Comparison of ENCODE assay signal across 28 cellular contexts in the genomic region with DNA sequence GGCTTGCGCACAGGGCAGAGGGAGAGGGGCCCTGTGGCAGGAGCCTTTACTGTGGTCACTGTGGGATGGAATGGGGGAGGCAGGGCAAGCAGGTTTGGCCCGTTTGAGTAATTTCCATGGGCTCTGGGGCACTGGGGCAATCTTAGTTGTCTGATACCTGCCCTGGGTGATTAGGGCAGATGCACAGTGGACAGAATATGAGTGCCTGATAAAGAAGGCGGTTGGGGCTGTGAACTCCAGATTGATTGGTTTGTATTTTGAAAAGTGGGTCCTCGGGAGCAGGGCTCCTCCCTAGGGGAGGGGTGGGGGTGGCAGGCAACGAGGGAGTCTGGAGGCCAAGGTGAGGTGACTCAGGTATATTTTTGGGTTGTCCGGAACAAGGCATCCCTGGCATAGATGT.
"Had no signal": no experiment of that assay in that cellular context is flagged by ENCODE, and none has a peak within 500 bp of the region (broad histone marks: within the 10 kb centered on the region; RNA-seq: fewer than 3 reads in every experiment).

No MANE protein-coding gene starts in this region.

- H3K4me3 ChIP-seq: ascending aorta, cardiac muscle cell, PC-9 had no signal

- H3K4me3 Mint-ChIP-seq: activated CD4-positive, alpha-beta T cell treated with anti-CD3 and anti-CD28 coated beads, Interleukin-2, amount 10 ng/mL, durations not matched to agents 24 days and 14 days; activated CD8-positive, alpha-beta T cell treated with anti-CD3 and anti-CD28 coated beads for 36 hours; activated naive CD4-positive, alpha-beta T cell treated with anti-CD3 and anti-CD28 coated beads, Interleukin-2, amount 50 U/mL, for 24 hours; activated naive CD8-positive, alpha-beta T cell treated with anti-CD3 and anti-CD28 coated beads, Interleukin-2, amount 10 ng/mL, durations not matched to agents 7 days and 5 days; central memory CD8-positive, alpha-beta T cell; T-helper 1 cell treated with Interleukin-12 subunit alpha and Interleukin-12 subunit beta and Interleukin-4 antibody, amounts not matched to agents 30 μg/mL and 1 μg/mL, for 36 hours; T-helper 2 cell treated with Interferon-gamma antibody and Interleukin-4, amounts not matched to agents 5 μg/mL and 100 μg/mL, for 36 hours had no signal

- H3K4me1 Mint-ChIP-seq: activated CD4-positive, alpha-beta T cell treated with anti-CD3 and anti-CD28 coated beads, Interleukin-2, amount 10 ng/mL, durations not matched to agents 24 days and 14 days; activated naive CD4-positive, alpha-beta T cell treated with anti-CD3 and anti-CD28 coated beads, Interleukin-2, amount 50 U/mL, for 24 hours; activated naive CD8-positive, alpha-beta T cell treated with anti-CD3 and anti-CD28 coated beads, Interleukin-2, amount 10 ng/mL, durations not matched to agents 7 days and 5 days; central memory CD8-positive, alpha-beta T cell had no signal

- H3K9me3 Mint-ChIP-seq: activated CD4-positive, alpha-beta T cell treated with anti-CD3 and anti-CD28 coated beads, Interleukin-2, amount 10 ng/mL, durations not matched to agents 24 days and 14 days; activated CD8-positive, alpha-beta T cell treated with anti-CD3 and anti-CD28 coated beads for 36 hours; activated T-helper 2 cell treated with anti-CD3 and anti-CD28 coated beads, Interferon-gamma antibody, Interleukin-2, Interleukin-4, amounts not matched to agents 10 μg/mL and 5 μg/mL and 100 μg/mL, durations not matched to agents 14 hours and 24 hours and 36 hours; central memory CD8-positive, alpha-beta T cell; T-helper 1 cell treated with Interleukin-12 subunit alpha and Interleukin-12 subunit beta and Interleukin-4 antibody, amounts not matched to agents 30 μg/mL and 1 μg/mL, for 36 hours had no signal

- H3K4me1 ChIP-seq: ascending aorta had no signal

- FAIRE-seq: TTC549 had no signal

- H3K27me3 Mint-ChIP-seq: activated CD4-positive, alpha-beta T cell treated with anti-CD3 and anti-CD28 coated beads, Interleukin-2, amount 10 ng/mL, durations not matched to agents 24 days and 14 days; activated CD8-positive, alpha-beta T cell treated with anti-CD3 and anti-CD28 coated beads for 36 hours; activated naive CD4-positive, alpha-beta T cell treated with anti-CD3 and anti-CD28 coated beads, Interleukin-2, amount 50 U/mL, for 24 hours; activated naive CD8-positive, alpha-beta T cell treated with anti-CD3 and anti-CD28 coated beads, Interleukin-2, amount 10 ng/mL, durations not matched to agents 7 days and 5 days; central memory CD8-positive, alpha-beta T cell had no signal

- H3K27ac Mint-ChIP-seq: activated CD4-positive, alpha-beta T cell treated with anti-CD3 and anti-CD28 coated beads, Interleukin-2, amount 10 ng/mL, durations not matched to agents 24 days and 14 days; activated CD8-positive, alpha-beta T cell treated with anti-CD3 and anti-CD28 coated beads for 36 hours; activated naive CD4-positive, alpha-beta T cell treated with anti-CD3 and anti-CD28 coated beads, Interleukin-2, amount 50 U/mL, for 24 hours; activated naive CD8-positive, alpha-beta T cell treated with anti-CD3 and anti-CD28 coated beads, Interleukin-2, amount 10 ng/mL, durations not matched to agents 7 days and 5 days; activated T-helper 2 cell treated with anti-CD3 and anti-CD28 coated beads, Interferon-gamma antibody, Interleukin-2, Interleukin-4, amounts not matched to agents 10 μg/mL and 5 μg/mL and 100 μg/mL, durations not matched to agents 14 hours and 24 hours and 36 hours; T-helper 1 cell treated with Interleukin-12 subunit alpha and Interleukin-12 subunit beta and Interleukin-4 antibody, amounts not matched to agents 30 μg/mL and 1 μg/mL, for 36 hours; T-helper 2 cell treated with Interferon-gamma antibody and Interleukin-4, amounts not matched to agents 5 μg/mL and 100 μg/mL, for 36 hours had no signal

- H3K27me3 ChIP-seq: ascending aorta, cardiac muscle cell had no signal

- H3K4me2 ChIP-seq: PC-9 had no signal

- DNase-seq: activated CD4-positive, alpha-beta T cell treated with anti-CD3 and anti-CD28 coated beads, Interleukin-2, amount 10 ng/mL, durations not matched to agents 24 days and 14 days; activated CD4-positive, alpha-beta T cell treated with anti-CD3 and anti-CD28 coated beads, Interleukin-2, amount 50 U/mL, for 4 hours; activated CD8-positive, alpha-beta T cell treated with anti-CD3 and anti-CD28 coated beads for 36 hours; activated gamma-delta T cell; activated naive CD4-positive, alpha-beta T cell treated with Interleukin-2 at 50 U/mL for 16 hours; activated naive CD8-positive, alpha-beta T cell treated with anti-CD3 and anti-CD28 coated beads, Interleukin-2, amount 10 ng/mL, durations not matched to agents 7 days and 5 days; activated T-cell treated with anti-CD3 and anti-CD28 coated beads, Interleukin-2, amount 50 U/mL, for 1 hour; amygdala; NCI-H1048; NCI-H1105 treated with DMSO at 0.1 percent for 48 hours; NCI-H1436 treated with DMSO at 0.1 percent for 48 hours; NCI-H1694 treated with DMSO at 0.1 percent for 48 hours; NCI-H2029; NCI-H2171; NCI-H2227 treated with DMSO at 0.1 percent for 48 hours; NCI-H446; NCI-H510A treated with DMSO at 0.1 percent for 48 hours; NCI-H526 treated with DMSO at 0.1 percent for 48 hours; PC-9; Right ventricle myocardium superior had no signal

- ATAC-seq: activated CD8-positive, alpha-beta T cell treated with anti-CD3 and anti-CD28 coated beads for 36 hours had no signal

- H2AFZ ChIP-seq: PC-9 had no signal

- H3K27ac ChIP-seq: ascending aorta, cardiac muscle cell, PC-9 had no signal

- H3K36me3 Mint-ChIP-seq: activated naive CD4-positive, alpha-beta T cell treated with anti-CD3 and anti-CD28 coated beads, Interleukin-2, amount 50 U/mL, for 24 hours; activated naive CD8-positive, alpha-beta T cell treated with anti-CD3 and anti-CD28 coated beads, Interleukin-2, amount 10 ng/mL, durations not matched to agents 7 days and 5 days had no signal

- H3K36me3 ChIP-seq: ascending aorta, cardiac muscle cell had no signal
